22 cellular contexts compared by ENCODE assay signal in genomic region chr18:61173579-61173978, GRCh38.
"Had no signal": no experiment of that assay in that cellular context is flagged by ENCODE, and none has a peak within 500 bp of the region (broad histone marks: within the 10 kb centered on the region; RNA-seq: fewer than 3 reads in every experiment).

No MANE protein-coding gene starts in this region.

- H3K27ac Mint-ChIP-seq: immature natural killer cell; naive thymus-derived CD4-positive, alpha-beta T cell; nephron progenitor cell; stimulated activated effector memory CD8-positive, alpha-beta T cell treated with anti-CD3 and anti-CD28 coated beads, Interleukin-12 subunit alpha, Interleukin-12 subunit beta, amount 100 ng/mL, for 72 hours had no signal

- H3K27ac ChIP-seq: dorsolateral prefrontal cortex, esophagus squamous epithelium, left ventricle myocardium inferior, parathyroid adenoma, prostate gland, right lobe of liver, tibial artery, upper lobe of left lung, uterus had no signal

- H3K9ac ChIP-seq: parathyroid adenoma had no signal

- H3K9me3 ChIP-seq: esophagus squamous epithelium, left ventricle myocardium inferior, prostate gland, right lobe of liver, tibial artery, upper lobe of left lung, uterus had no signal

- H3K79me2 ChIP-seq: parathyroid adenoma had no signal

- H3K27me3 Mint-ChIP-seq: naive thymus-derived CD4-positive, alpha-beta T cell had no signal

- H3K4me3 ChIP-seq: dorsolateral prefrontal cortex, esophagus squamous epithelium, left ventricle myocardium inferior, lung, prostate gland, right lobe of liver, tibial artery, upper lobe of left lung, uterus had no signal

- H3K4me3 Mint-ChIP-seq: immature natural killer cell; naive thymus-derived CD4-positive, alpha-beta T cell; nephron progenitor cell; stimulated activated effector memory CD8-positive, alpha-beta T cell treated with anti-CD3 and anti-CD28 coated beads, Interleukin-12 subunit alpha, Interleukin-12 subunit beta, amount 100 ng/mL, for 72 hours had no signal

- FAIRE-seq: keratinocyte had no signal

- H2AFZ ChIP-seq: parathyroid adenoma had no signal

- H3K4me1 Mint-ChIP-seq: immature natural killer cell; naive thymus-derived CD4-positive, alpha-beta T cell; nephron progenitor cell; stimulated activated effector memory CD8-positive, alpha-beta T cell treated with anti-CD3 and anti-CD28 coated beads, Interleukin-12 subunit alpha, Interleukin-12 subunit beta, amount 100 ng/mL, for 72 hours had no signal

- H3K27me3 ChIP-seq: dorsolateral prefrontal cortex, esophagus squamous epithelium, right lobe of liver, tibial artery, upper lobe of left lung, uterus had no signal

- ATAC-seq: naive thymus-derived CD4-positive, alpha-beta T cell; right lobe of liver; stimulated activated effector memory CD8-positive, alpha-beta T cell treated with anti-CD3 and anti-CD28 coated beads, Interleukin-12 subunit alpha, Interleukin-12 subunit beta, amount 100 ng/mL, for 72 hours; stimulated activated naive CD8-positive, alpha-beta T cell treated with anti-CD3 and anti-CD28 coated beads, Interleukin-15, Interleukin-2, amounts not matched to agents 100 U/mL and 50 U/mL, for 24 hours had no signal

- H3K36me3 Mint-ChIP-seq: naive thymus-derived CD4-positive, alpha-beta T cell; stimulated activated effector memory CD8-positive, alpha-beta T cell treated with anti-CD3 and anti-CD28 coated beads, Interleukin-12 subunit alpha, Interleukin-12 subunit beta, amount 100 ng/mL, for 72 hours had no signal

- H3K36me3 ChIP-seq: esophagus squamous epithelium, left ventricle myocardium inferior, prostate gland, right lobe of liver, tibial artery, upper lobe of left lung, uterus had no signal

- DNase-seq: cortex of kidney; dorsolateral prefrontal cortex; effector CD8-positive, alpha-beta T cell; esophagus squamous epithelium; foreskin fibroblast; immature natural killer cell; left ventricle myocardium inferior; mesendoderm; naive thymus-derived CD4-positive, alpha-beta T cell; nephron progenitor cell; right lobe of liver; stimulated activated CD4-positive, alpha-beta T cell treated with anti-CD3 and anti-CD28 coated beads, Interleukin-4, amount 100 ng/mL, for 1 hour; stimulated activated CD8-positive, alpha-beta memory T cell treated with anti-CD3 and anti-CD28 coated beads, Interleukin-4, amount 100 ng/mL, for 48 hours; stimulated activated naive CD8-positive, alpha-beta T cell treated with anti-CD3 and anti-CD28 coated beads, Interleukin-15, Interleukin-2, amounts not matched to agents 100 U/mL and 50 U/mL, for 24 hours; tibial artery; upper lobe of left lung; uterus had no signal

- H3K4me1 ChIP-seq: esophagus squamous epithelium, left ventricle myocardium inferior, parathyroid adenoma, prostate gland, right lobe of liver, tibial artery, upper lobe of left lung, uterus had no signal
